ENCODE assay signal across 8 cellular contexts in the genomic region with DNA sequence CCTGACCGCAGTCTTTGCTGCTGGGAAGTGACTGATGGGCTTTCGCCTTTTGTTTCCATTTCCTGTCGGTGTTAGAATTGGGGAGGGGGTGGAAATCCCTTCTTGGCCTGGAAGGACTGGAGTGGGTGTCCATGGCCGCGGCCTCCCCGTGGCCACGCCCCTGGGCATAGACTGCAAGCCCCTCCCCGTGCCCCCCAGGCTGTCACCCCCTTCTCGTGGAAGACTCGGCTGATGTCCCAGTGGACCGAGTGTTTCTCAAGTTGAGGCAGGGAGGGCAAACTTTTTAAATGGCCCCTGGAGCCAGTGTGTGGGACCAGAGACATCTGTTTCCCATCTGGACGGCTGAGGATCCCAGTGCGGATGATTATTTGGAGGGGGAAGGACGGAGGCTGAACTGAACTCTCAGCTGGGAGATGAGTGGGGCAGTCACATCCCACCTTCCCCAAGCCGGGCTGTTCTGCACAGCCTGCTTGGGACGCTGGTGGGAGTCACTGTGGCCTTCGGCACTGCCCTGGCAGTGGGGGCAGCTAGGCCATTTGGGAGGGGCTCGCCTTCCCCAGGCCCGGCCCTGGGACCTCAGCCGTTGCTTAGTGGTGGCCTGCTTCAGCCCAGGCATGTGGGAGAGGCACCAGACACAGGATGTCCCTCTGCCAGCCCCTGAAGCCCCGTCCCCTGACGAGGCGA. TPM values are rescaled to one million over a fixed set of nuclear protein-coding genes. Genes with fewer than 3 reads are reported as not detected.
DNase-seq lines count a peak whose midpoint lies in the region; ATAC-seq and TF ChIP-seq lines count a peak whose summit lies in the region.

No MANE protein-coding gene starts in this region.

- H3K27ac Mint-ChIP-seq in CD8-positive, alpha-beta T cell = peak overlapping the region; percentile 79
- peak overlapping the region; percentile 92 for H3K27ac Mint-ChIP-seq in nephron progenitor cell

- no peaks in the 10 kb centered on the region for H3K36me3 ChIP-seq in CD8-positive, alpha-beta T cell (ENCODE audit: insufficient read depth, low read length)
- no peaks in the 10 kb centered on the region; the same call in 1 of the 2 replicates for H3K36me3 ChIP-seq in Panc1 (ENCODE audit: control insufficient read depth, insufficient read depth, low read length)

- BruUV-seq in Panc1 (replicated peaks; lab: Mats Ljungman, UMichigan) = no TSS peak

- no peaks in the 10 kb centered on the region for H3K27me3 ChIP-seq in CD8-positive, alpha-beta T cell (ENCODE audit: insufficient read depth, low read length)
- no peaks in the 10 kb centered on the region; the same call in 1 of the 2 replicates for H3K27me3 ChIP-seq in Panc1 (ENCODE audit: control insufficient read depth, insufficient read depth, low read length)

- H3K9me3 ChIP-seq in CD8-positive, alpha-beta T cell (ENCODE audit: low read length) = no peaks in the 10 kb centered on the region
- H3K9me3 ChIP-seq in Panc1 (ENCODE audit: control insufficient read depth, insufficient read depth, low read depth, low read length) = no peaks in the 10 kb centered on the region

- intact Hi-C loops in CD8-positive, alpha-beta T cell (cut with DNase I, micrococcal nuclease) = loop anchor here (1.0 to 5.0 kb wide), 4 partner anchors 22 to 679 kb away; partner anchors contain the start of genes CARS1 (in 1 of the 2), CTSD (in 1 of the 2), KCNQ1 (in 1 of the 2) and TRPM5 (in 1 of the 2)
- intact Hi-C loops in Panc1 (cut with micrococcal nuclease; ENCODE audit: unreplicated experiment) = no loop called here

- POLR2A ChIA-PET in CD8-positive, alpha-beta T cell (lab: Charles Lee) = interaction anchor here (1.0 to 2.8 kb wide), 5 partner anchors 9 to 74 kb away, joined by 3 to 26 read pairs (median 5); partner anchors contain the start of gene TSSC4
- POLR2A ChIA-PET in Panc1 (lab: Charles Lee) = interaction anchor here (0.5 to 1.0 kb wide), 11 partner anchors 22 to 1405 kb away, joined by 3 to 8 read pairs (median 3); partner anchors contain the start of gene TSSC4

- H3K9me3 Mint-ChIP-seq in CD8-positive, alpha-beta T cell = no peaks in the 10 kb centered on the region
- no peaks in the 10 kb centered on the region for H3K9me3 Mint-ChIP-seq in nephron progenitor cell

- H3K4me3 Mint-ChIP-seq in CD8-positive, alpha-beta T cell = peak overlapping the region; percentile 83
- peak overlapping the region; percentile 87 for H3K4me3 Mint-ChIP-seq in nephron progenitor cell

- ATAC-seq in CD8-positive, alpha-beta T cell = no peak
- ATAC-seq in Panc1 = no peak
- no peak for ATAC-seq in HG03139 (IDR thresholded peaks at IDR 0.05; ENCODE audit: unreplicated experiment)
- no peak for ATAC-seq in GM21825 (IDR thresholded peaks at IDR 0.05; ENCODE audit: unreplicated experiment)
- ATAC-seq in GM18517 (IDR thresholded peaks at IDR 0.05; ENCODE audit: unreplicated experiment) = no peak
- no peak for ATAC-seq in HG03025 (IDR thresholded peaks at IDR 0.05; ENCODE audit: low FRiP score, unreplicated experiment)

- TF ChIP-seq CTCF in CD8-positive, alpha-beta T cell (IDR thresholded peaks at IDR 0.05) = no peak
- no peak for TF ChIP-seq CTCF in Panc1 (IDR thresholded peaks at IDR 0.05)
- TF ChIP-seq CTCF in epithelial cell of esophagus (IDR thresholded peaks at IDR 0.05; ENCODE audit: insufficient read depth, low read depth, low read length, missing control alignments) = no peak
- no peak for TF ChIP-seq CTCF in nephron progenitor cell (IDR thresholded peaks at IDR 0.05)

- no peak for DNase-seq in CD8-positive, alpha-beta T cell
- DNase-seq in Panc1 (ENCODE audit: low read depth, low spot score) (no peak), epithelial cell of esophagus (ENCODE audit: low read depth) (no peak), nephron progenitor cell (peak; percentile 47)

- peak overlapping the region; percentile 66 for H3K4me3 ChIP-seq in CD8-positive, alpha-beta T cell (ENCODE audit: low read depth, low read length)
- H3K4me3 ChIP-seq in Panc1 (ENCODE audit: low read depth in 2 of 2, low read length in 2 of 2) (peak overlapping the region; percentile 93 to 94), epithelial cell of esophagus (ENCODE audit: low read length) (peak overlapping the region; percentile 84)

- in situ Hi-C loops in Panc1 (cut with HindIII; ENCODE audit: low pct_unique_long_range_greater_than_20kb, low sequenced_read_pairs) = no loop called here

- CTCF ChIA-PET in CD8-positive, alpha-beta T cell (lab: Charles Lee) = interaction anchor here (0.9 to 3.2 kb wide), 4 partner anchors 9 to 74 kb away, joined by 4 to 12 read pairs (median 10); partner anchors contain the start of gene TSSC4
- CTCF ChIA-PET in Panc1 (lab: Charles Lee) = interaction anchor here (0.6 to 1.0 kb wide), 5 partner anchors 14 to 128 kb away, joined by 3 to 4 read pairs (median 4); partner anchors contain the start of gene TSSC4

- peaks cover 2% of the 10 kb centered on the region for H3K36me3 Mint-ChIP-seq in CD8-positive, alpha-beta T cell
- H3K36me3 Mint-ChIP-seq in nephron progenitor cell (ENCODE audit: low read depth) = no peaks in the 10 kb centered on the region

- H3K4me1 Mint-ChIP-seq in CD8-positive, alpha-beta T cell (ENCODE audit: low read depth) = peaks cover 43% of the 10 kb centered on the region
- H3K4me1 Mint-ChIP-seq in nephron progenitor cell = peaks cover 37% of the 10 kb centered on the region

- H3K27ac ChIP-seq in CD8-positive, alpha-beta T cell (ENCODE audit: low read depth, low read length) = peak overlapping the region; percentile 63
- H3K27ac ChIP-seq in Panc1 (ENCODE audit: low read length) = peak overlapping the region; percentile 85

- H3K27me3 Mint-ChIP-seq in CD8-positive, alpha-beta T cell (ENCODE audit: low read depth) = no peaks in the 10 kb centered on the region
- H3K27me3 Mint-ChIP-seq in nephron progenitor cell (ENCODE audit: low read depth, poor library complexity) = peaks cover 17% of the 10 kb centered on the region

- H3K4me1 ChIP-seq in CD8-positive, alpha-beta T cell (ENCODE audit: insufficient read depth, low read length) = peaks cover 43% of the 10 kb centered on the region
- H3K4me1 ChIP-seq in Panc1 (ENCODE audit: control insufficient read depth, insufficient read depth, low read length) = peaks cover 41% of the 10 kb centered on the region

RNA-seq across cellular contexts. Expression of gene CD81, which starts 1.6 kb away (rescaled TPM):
- 100 to 1,000 TPM; 165 to 166 TPM for total RNA-seq in CD8-positive, alpha-beta T cell
- total RNA-seq in Panc1 (2021; ENCODE audit: unreplicated experiment) = 416 TPM
- polyA plus RNA-seq in Panc1 (2012; ENCODE audit: insufficient read length) = 720 TPM

RNA-seq across cellular contexts. Expression of gene TSSC4, which starts 21.9 kb away (rescaled TPM):
- total RNA-seq in CD8-positive, alpha-beta T cell = 10 to 100 TPM; 48.8 to 49.5 TPM
- 132 TPM for total RNA-seq in Panc1 (2021; ENCODE audit: unreplicated experiment)
- 164 TPM for polyA plus RNA-seq in Panc1 (2012; ENCODE audit: insufficient read length)
